Comparison of ENCODE assay signal across 8 cellular contexts in genomic region chr9:93183663-93184438, GRCh38. TPM values are rescaled to one million over a fixed set of nuclear protein-coding genes. Genes with fewer than 3 reads are reported as not detected.
DNase-seq lines count a peak whose midpoint lies in the region; ATAC-seq, FAIRE-seq and TF ChIP-seq lines count a peak whose summit lies in the region.

TSS of gene WNK2 (plus strand) at chr9:93184139. CDS start at chr9:93184930, 791 bp downstream.

- no peaks in the 10 kb centered on the region for H3K9me3 ChIP-seq in NT2/D1 (ENCODE audit: insufficient read depth, low read length)

- H3K4me3 Mint-ChIP-seq in HFFc6 = no peak within 1 kb of the TSS

- TF ChIP-seq CTCF in HFFc6 (IDR thresholded peaks at IDR 0.05) = no peak

- H3K4me3 ChIP-seq in NT2/D1 (ENCODE audit: insufficient read length, low read depth) = peak within 1 kb of the TSS; percentile 67

- H3K36me3 Mint-ChIP-seq in HFFc6 (ENCODE audit: low read depth) = peaks cover 5% of the 10 kb centered on the region; the same call in 1 of the 2 replicates

- intact Hi-C loops in left cardiac atrium (cut with DNase I) = no loop called here

- no peak within 1 kb of the TSS for H3K27ac Mint-ChIP-seq in HFFc6

- DNase-seq in GM18507 (ENCODE audit: extremely low spot score, insufficient read length, low read depth) = peak; percentile 40
- no peak for DNase-seq in NT2/D1 (ENCODE audit: low read depth, low spot score)
- DNase-seq in activated naive CD4-positive, alpha-beta T cell treated with anti-CD3 and anti-CD28 coated beads, Interleukin-2, amount 50 U/mL, for 16 hours = peak; percentile 54
- DNase-seq in left cardiac atrium = no peak
- peak; percentile 50 for DNase-seq in putamen (ENCODE audit: low spot score)
- no peak for DNase-seq in HFFc6

- H3K36me3 ChIP-seq in NT2/D1 (ENCODE audit: insufficient read depth, insufficient read length, low read length) = peaks cover 4% of the 10 kb centered on the region

- peaks cover 47% of the 10 kb centered on the region for H3K27me3 ChIP-seq in NT2/D1 (ENCODE audit: insufficient read depth, insufficient read length)

- H3K4me1 ChIP-seq in NT2/D1 (ENCODE audit: insufficient read depth, insufficient read length) = peaks cover 16% of the 10 kb centered on the region

- no peak for FAIRE-seq in GM18507 (lab: Jason Lieb, UNC)

- peak within 1 kb of the TSS; percentile 87 for H3K9ac ChIP-seq in NT2/D1 (ENCODE audit: insufficient read length, low read depth)

- no peaks in the 10 kb centered on the region for H3K4me1 Mint-ChIP-seq in HFFc6 (ENCODE audit: low read depth)

- peaks cover 39% of the 10 kb centered on the region for H3K27me3 Mint-ChIP-seq in HFFc6 (ENCODE audit: insufficient read depth)

- peak; percentile 74 to 78 for ATAC-seq in left cardiac atrium
- no peak for ATAC-seq in HG02588 (IDR thresholded peaks at IDR 0.05; ENCODE audit: unreplicated experiment)
- ATAC-seq in GM18861 (IDR thresholded peaks at IDR 0.05; ENCODE audit: unreplicated experiment) = no peak

- H3K9me3 Mint-ChIP-seq in HFFc6 = no peaks in the 10 kb centered on the region; the same call in 1 of the 2 replicates

RNA-seq across cellular contexts. Expression of gene WNK2, which starts in this region (rescaled TPM):
- total RNA-seq in left cardiac atrium = 100 to 1,000 TPM; 174 to 175 TPM
- total RNA-seq in HFFc6 (2021; fragmentation: NEBNext Ultra II Directional; extraction: Animal tissue kit (Norgen Biotek cat#: 25700)) = not detected

Comparison
In these comparisons a context has a peak if more than half of its experiments do, and no peak if none do; other contexts are left out.
1. RNA of gene WNK2 (total RNA-seq): 174 to 175 TPM in left cardiac atrium; not detected in HFFc6; every median in the first group is over 100 times any median in the second.
2. DNase-seq: peak in GM18507 (single experiment), activated naive CD4-positive, alpha-beta T cell treated with anti-CD3 and anti-CD28 coated beads, Interleukin-2, amount 50 U/mL, for 16 hours (single experiment) and putamen (single experiment); none in NT2/D1 (single experiment), left cardiac atrium (single experiment) and HFFc6 (single experiment).
3. ATAC-seq: peak in left cardiac atrium (2 of 2); none in HG02588 (single experiment) and GM18861 (single experiment).